Comparison of ENCODE assay signal across 2 cellular contexts in the genomic region with DNA sequence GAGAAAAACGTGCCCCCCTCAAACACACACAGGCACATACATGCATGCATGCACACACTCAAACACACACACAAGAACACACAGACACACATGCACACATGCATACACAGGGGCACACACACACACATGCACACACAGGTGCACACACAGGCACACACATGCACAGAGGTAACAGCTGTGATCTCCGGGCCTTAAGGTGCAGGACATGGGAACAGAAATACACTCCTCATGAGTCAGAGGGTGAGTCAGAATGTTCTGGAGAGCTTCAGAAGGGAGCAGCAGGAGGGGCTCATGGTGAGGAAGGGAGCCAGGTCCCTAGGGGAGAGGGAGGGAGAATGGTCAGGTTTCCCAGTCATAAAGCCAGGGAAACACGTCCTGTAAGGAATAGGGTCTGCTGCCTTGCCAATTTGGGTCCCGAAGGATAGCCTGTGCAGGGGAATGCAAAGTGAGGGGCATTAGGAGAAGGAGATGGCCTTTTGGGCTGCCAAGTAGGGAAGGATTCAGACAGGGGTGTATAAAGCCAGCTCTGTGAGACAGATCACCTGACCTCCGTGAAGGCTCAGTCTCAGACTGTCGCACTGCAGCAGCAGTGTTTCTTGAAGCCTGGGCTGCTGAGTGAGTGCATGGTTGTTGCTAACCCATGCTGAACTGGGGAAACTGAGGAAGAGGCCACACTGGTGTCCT.
TF ChIP-seq lines count a peak whose summit lies in the region.

No MANE protein-coding gene starts in this region.

TF ChIP-seq in K562, 482 proteins besides CTCF, POLR2A, EP300 and RAD21 (continued from another document):
- TF ChIP-seq, protein P1, sequence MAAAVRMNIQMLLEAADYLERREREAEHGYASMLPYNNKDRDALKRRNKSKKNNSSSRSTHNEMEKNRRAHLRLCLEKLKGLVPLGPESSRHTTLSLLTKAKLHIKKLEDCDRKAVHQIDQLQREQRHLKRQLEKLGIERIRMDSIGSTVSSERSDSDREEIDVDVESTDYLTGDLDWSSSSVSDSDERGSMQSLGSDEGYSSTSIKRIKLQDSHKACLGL (CRISPR knock-in tag; IDR thresholded peaks at IDR 0.05; ENCODE audit: borderline replicate concordance, poor library complexity, severe bottlenecking) = no peak
- TF ChIP-seq THRB (CRISPR knock-in tag; conservative IDR thresholded peaks at IDR 0.05) (0 out of 2 replicates have a peak, but pooled peaks have one; percentile 16), SMARCA4 (IDR thresholded peaks at IDR 0.05) (peak; percentile 25; the same call in 1 of the 2 replicates), JUN (IDR thresholded peaks at IDR 0.05; ENCODE audit: borderline replicate concordance, low read depth, low read length) (0 out of 2 replicates have a peak, but pooled peaks have one; percentile 42), JUN (CRISPR knock-in tag; IDR thresholded peaks at IDR 0.05; ENCODE audit: borderline replicate concordance) (no peak), JUND (IDR thresholded peaks at IDR 0.05; ENCODE audit: borderline replicate concordance, low read depth, low read length) (peak; percentile 46; the same call in 1 of the 2 replicates), JUND (tag; IDR thresholded peaks at IDR 0.05; ENCODE audit: borderline replicate concordance, low read depth, low read length) (peak; percentile 71; the same call in 2 of the 3 replicates), RBFOX2 (IDR thresholded peaks at IDR 0.05; ENCODE audit: low read depth, low read length) (no peak), ARID1B (IDR thresholded peaks at IDR 0.05) (peak; percentile 45), DPF2 (IDR thresholded peaks at IDR 0.05) (peak; percentile 22; the same call in 1 of the 2 replicates), FOSL1 (tag; conservative IDR thresholded peaks at IDR 0.05) (peak; percentile 85)

TF ChIP-seq in GM23338, 12 proteins besides CTCF, POLR2A, EP300 and RAD21 (continued from another document):
- TF ChIP-seq, protein P2, sequence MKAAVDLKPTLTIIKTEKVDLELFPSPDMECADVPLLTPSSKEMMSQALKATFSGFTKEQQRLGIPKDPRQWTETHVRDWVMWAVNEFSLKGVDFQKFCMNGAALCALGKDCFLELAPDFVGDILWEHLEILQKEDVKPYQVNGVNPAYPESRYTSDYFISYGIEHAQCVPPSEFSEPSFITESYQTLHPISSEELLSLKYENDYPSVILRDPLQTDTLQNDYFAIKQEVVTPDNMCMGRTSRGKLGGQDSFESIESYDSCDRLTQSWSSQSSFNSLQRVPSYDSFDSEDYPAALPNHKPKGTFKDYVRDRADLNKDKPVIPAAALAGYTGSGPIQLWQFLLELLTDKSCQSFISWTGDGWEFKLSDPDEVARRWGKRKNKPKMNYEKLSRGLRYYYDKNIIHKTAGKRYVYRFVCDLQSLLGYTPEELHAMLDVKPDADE (IDR thresholded peaks at IDR 0.05) = no peak
- TF ChIP-seq EZH2phosphoT487 (IDR thresholded peaks at IDR 0.05; ENCODE audit: unreplicated experiment) (no peak), ZNF331 (CRISPR knock-in tag; IDR thresholded peaks at IDR 0.05; ENCODE audit: low read depth) (no peak), EZH2 (IDR thresholded peaks at IDR 0.05; ENCODE audit: low read depth, unreplicated experiment) (no peak), JUNB (IDR thresholded peaks at IDR 0.05; ENCODE audit: unreplicated experiment) (no peak)
TF ChIP-seq in GM23338: peak in this region for 0.
